In the genomic region with DNA sequence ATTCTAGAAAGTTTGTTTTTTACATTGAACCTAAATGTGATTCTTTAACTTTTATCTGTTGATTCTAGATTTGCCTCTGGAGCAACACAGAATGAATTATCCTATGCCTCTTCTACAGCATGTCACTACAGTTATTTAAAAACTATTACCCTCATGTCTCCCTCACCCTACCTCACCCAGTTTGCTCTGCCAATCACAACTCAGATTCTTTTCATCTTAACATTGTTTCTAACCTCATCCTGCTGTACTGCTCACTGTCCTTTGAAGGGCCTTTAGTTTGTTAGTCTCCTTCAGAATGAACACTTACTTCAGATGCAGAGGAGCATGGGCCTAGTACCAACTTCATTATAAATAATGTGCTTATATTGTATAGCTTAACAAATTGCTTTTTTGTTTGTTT, we compare ENCODE assay signal across 19 cellular contexts. TPM values are rescaled to one million over a fixed set of nuclear protein-coding genes. Genes with fewer than 3 reads are reported as not detected.
A peak's percentile ranks its signal among the peaks of the same experiment; 100 is the strongest.
DNase-seq lines count a peak whose midpoint lies in the region; ATAC-seq and TF ChIP-seq lines count a peak whose summit lies in the region.
"Had no signal": no experiment of that assay in that cellular context is flagged by ENCODE, and none has a peak within 500 bp of the region (broad histone marks: within the 10 kb centered on the region; RNA-seq: fewer than 3 reads in every experiment).

No MANE protein-coding gene starts in this region.

- no peak overlapping the region for H3K4me3 Mint-ChIP-seq in MCF 10A (ENCODE audit: unreplicated experiment)
- no peak overlapping the region for H3K4me3 Mint-ChIP-seq in endothelial cell (ENCODE audit: unreplicated experiment)
- H3K4me3 Mint-ChIP-seq: activated CD4-positive, alpha-beta T cell treated with anti-CD3 and anti-CD28 coated beads, Interleukin-2, amount 10 ng/mL, durations not matched to agents 24 days and 14 days; brain had no signal

- H3K4me1 Mint-ChIP-seq in MCF 10A (ENCODE audit: insufficient read depth, unreplicated experiment) (peaks cover 5% of the 10 kb centered on the region), endothelial cell (ENCODE audit: unreplicated experiment) (no peaks in the 10 kb centered on the region)

- BruUV-seq in MCF 10A (replicated peaks; lab: Mats Ljungman, UMichigan) = no TSS peak

- H3K27ac Mint-ChIP-seq in MCF 10A (ENCODE audit: low read depth, unreplicated experiment) (peak overlapping the region; percentile 18), endothelial cell (ENCODE audit: unreplicated experiment) (peak overlapping the region; percentile 84)
- H3K27ac Mint-ChIP-seq: activated CD4-positive, alpha-beta T cell treated with anti-CD3 and anti-CD28 coated beads, Interleukin-2, amount 10 ng/mL, durations not matched to agents 24 days and 14 days had no signal

- no peaks in the 10 kb centered on the region for H3K4me1 ChIP-seq in breast epithelium
- H3K4me1 ChIP-seq in HEK293 (ENCODE audit: control insufficient read depth, insufficient read depth, low read length) = peaks cover 7% of the 10 kb centered on the region; the same call in 1 of the 2 replicates
- peaks cover 3 to 19% of the 10 kb centered on the region in 2 donors for H3K4me1 ChIP-seq in gastrocnemius medialis
- H3K4me1 ChIP-seq: lower lobe of right lung, testis had no signal

- intact Hi-C loops in MCF 10A (cut with micrococcal nuclease) (no loop called here), breast epithelium (cut with DNase I; ENCODE audit: low total_unique reads) (no loop called here), gastrocnemius medialis (cut with DNase I; ENCODE audit: low total_unique reads) (no loop called here)

- H3K4me3 ChIP-seq in breast epithelium = no peak overlapping the region
- no peak overlapping the region for H3K4me3 ChIP-seq in HEK293 (ENCODE audit: low read depth, low read length)
- H3K4me3 ChIP-seq in gastrocnemius medialis = no peak overlapping the region
- H3K4me3 ChIP-seq: hepatocyte, lower lobe of right lung, testis had no signal

- no peak for DNase-seq in MCF 10A (ENCODE audit: unreplicated experiment)
- no peak for DNase-seq in breast epithelium (ENCODE audit: low spot score in 2 of 2)
- no peak for DNase-seq in endothelial cell (ENCODE audit: low spot score)
- no peak for DNase-seq in gastrocnemius medialis
- DNase-seq in NCI-H2081 treated with DMSO at 0.1 percent for 48 hours (lab: John Stamatoyannopoulos, UW) = no peak
- DNase-seq in dermis blood vessel endothelial cell = no peak
- DNase-seq: activated CD4-positive, alpha-beta T cell treated with anti-CD3 and anti-CD28 coated beads, Interleukin-2, amount 10 ng/mL, durations not matched to agents 24 days and 14 days; cortex of kidney; DMS53; KG1; lower lobe of right lung; NCI-H187; testis had no signal

- H3K27ac ChIP-seq in breast epithelium = no peak overlapping the region
- peak overlapping the region; percentile 11; the same call in 1 of the 2 replicates for H3K27ac ChIP-seq in HEK293 (ENCODE audit: extremely low read depth, low read depth, low read length)
- H3K27ac ChIP-seq in gastrocnemius medialis = peak overlapping the region; percentile 12 to 50 (median 36)
- H3K27ac ChIP-seq: C4-2B, hepatocyte, lower lobe of right lung, testis had no signal

- POLR2A ChIA-PET in MCF 10A (lab: Yijun Ruan, JAX) = interaction anchor here (1.0 kb wide), 1 partner anchor 20 kb away, joined by 5 read pairs; no protein-coding TSS in a partner anchor
- POLR2A ChIA-PET in HEK293 (lab: Yijun Ruan, JAX) = interaction anchor here (1.4 kb wide), 1 partner anchor 21 kb away, joined by 6 read pairs; a partner anchor contains a TSS

- peaks cover 17% of the 10 kb centered on the region for H3K36me3 ChIP-seq in breast epithelium
- peaks cover 81 to 82% of the 10 kb centered on the region in 2 experiments for H3K36me3 ChIP-seq in HEK293 (ENCODE audit: control insufficient read depth in 2 of 2, insufficient read depth in 1 of 2, low read length in 2 of 2)
- peaks cover 0 to 44% of the 10 kb centered on the region in 2 donors for H3K36me3 ChIP-seq in gastrocnemius medialis

- no peaks in the 10 kb centered on the region for H3K9me3 Mint-ChIP-seq in MCF 10A (ENCODE audit: unreplicated experiment)
- H3K9me3 Mint-ChIP-seq in endothelial cell (ENCODE audit: unreplicated experiment) = no peaks in the 10 kb centered on the region
- H3K9me3 Mint-ChIP-seq: activated CD4-positive, alpha-beta T cell treated with anti-CD3 and anti-CD28 coated beads, Interleukin-2, amount 10 ng/mL, durations not matched to agents 24 days and 14 days had no signal

- peak; percentile 69 to 95 for ATAC-seq in gastrocnemius medialis
- ATAC-seq in HG03521 (IDR thresholded peaks at IDR 0.05; ENCODE audit: unreplicated experiment) = no peak
- ATAC-seq: lower lobe of right lung, sciatic nerve had no signal

- no peaks in the 10 kb centered on the region for H3K27me3 Mint-ChIP-seq in MCF 10A (ENCODE audit: insufficient read depth, unreplicated experiment)
- no peaks in the 10 kb centered on the region for H3K27me3 Mint-ChIP-seq in endothelial cell (ENCODE audit: unreplicated experiment)
- H3K27me3 Mint-ChIP-seq: activated CD4-positive, alpha-beta T cell treated with anti-CD3 and anti-CD28 coated beads, Interleukin-2, amount 10 ng/mL, durations not matched to agents 24 days and 14 days; brain had no signal

- H3K36me3 Mint-ChIP-seq in MCF 10A (ENCODE audit: insufficient read depth, unreplicated experiment) = peaks cover 78% of the 10 kb centered on the region
- peaks cover 35% of the 10 kb centered on the region for H3K36me3 Mint-ChIP-seq in endothelial cell (ENCODE audit: low read depth, unreplicated experiment)

- no peaks in the 10 kb centered on the region for H3K9me3 ChIP-seq in breast epithelium
- H3K9me3 ChIP-seq in HEK293 (ENCODE audit: control insufficient read depth, insufficient read depth, low read depth, low read length) = no peaks in the 10 kb centered on the region
- no peaks in the 10 kb centered on the region for H3K9me3 ChIP-seq in gastrocnemius medialis
- H3K9me3 ChIP-seq: lower lobe of right lung, testis had no signal

- TF ChIP-seq POLR2A in breast epithelium (IDR thresholded peaks at IDR 0.05) (no peak), gastrocnemius medialis (IDR thresholded peaks at IDR 0.05) (no peak)

- in situ Hi-C loops in gastrocnemius medialis (cut with MboI; ENCODE audit: low sequenced_read_pairs in 4 of 4) = no loop called here

- no peak for TF ChIP-seq CTCF in MCF 10A (IDR thresholded peaks at IDR 0.05; ENCODE audit: unreplicated experiment)
- no peak for TF ChIP-seq CTCF in breast epithelium (IDR thresholded peaks at IDR 0.05)
- TF ChIP-seq CTCF in HEK293 (tag by site-specific recombination; IDR thresholded peaks at IDR 0.05) = no peak
- no peak for TF ChIP-seq CTCF in endothelial cell (IDR thresholded peaks at IDR 0.05; ENCODE audit: unreplicated experiment)
- TF ChIP-seq CTCF in gastrocnemius medialis (IDR thresholded peaks at IDR 0.05 in 4 of 5, conservative IDR thresholded peaks at IDR 0.05 in 1 of 5) = no peak

- no peaks in the 10 kb centered on the region for H3K27me3 ChIP-seq in breast epithelium
- no peaks in the 10 kb centered on the region for H3K27me3 ChIP-seq in gastrocnemius medialis
- H3K27me3 ChIP-seq: hepatocyte, testis had no signal

- CTCF ChIA-PET in MCF 10A (lab: Yijun Ruan, JAX) = no interaction called here
- CTCF ChIA-PET in HEK293 (lab: Yijun Ruan, JAX) = interaction anchor here (0.6 to 1.6 kb wide), 4 partner anchors 11 to 174 kb away, joined by 4 to 7 read pairs (median 4); no protein-coding TSS in a partner anchor

TF ChIP-seq in HEK293, 187 proteins besides CTCF, POLR2A, EP300 and RAD21:
- TF ChIP-seq ZNF19 (tag by site-specific recombination; IDR thresholded peaks at IDR 0.05; ENCODE audit: low read depth) (no peak), ZNF596 (tag by site-specific recombination; IDR thresholded peaks at IDR 0.05) (no peak), YY1 (tag by site-specific recombination; IDR thresholded peaks at IDR 0.05) (no peak), ZNF426 (tag by site-specific recombination; IDR thresholded peaks at IDR 0.05) (no peak), ZNF394 (tag by site-specific recombination; IDR thresholded peaks at IDR 0.05; ENCODE audit: borderline replicate concordance) (no peak), ZBTB48 (tag by site-specific recombination; IDR thresholded peaks at IDR 0.05) (no peak)

RNA-seq across cellular contexts. Expression of a gene that starts 21.5 kb away (rescaled TPM):
- total RNA-seq in MCF 10A (2022) (40.5 and 43.9 TPM in 2 replicates), breast epithelium (10 to 100 TPM; 50.9 to 97.0 (median 79.6) TPM), endothelial cell (ENCODE audit: unreplicated experiment) (74.9 TPM), gastrocnemius medialis (10 to 100 TPM; 22.2 to 29.2 (median 25.8) TPM), dermis blood vessel endothelial cell (32.3 and 45.9 TPM in 2 replicates)

Comparison
In these comparisons a context has a peak if more than half of its experiments do, and no peak if none do; other contexts are left out.
1. H3K27ac ChIP-seq: peak in HEK293 (single experiment) and gastrocnemius medialis (4 of 4); none in breast epithelium (0 of 2).